19 cellular contexts compared by ENCODE assay signal in the genomic region with DNA sequence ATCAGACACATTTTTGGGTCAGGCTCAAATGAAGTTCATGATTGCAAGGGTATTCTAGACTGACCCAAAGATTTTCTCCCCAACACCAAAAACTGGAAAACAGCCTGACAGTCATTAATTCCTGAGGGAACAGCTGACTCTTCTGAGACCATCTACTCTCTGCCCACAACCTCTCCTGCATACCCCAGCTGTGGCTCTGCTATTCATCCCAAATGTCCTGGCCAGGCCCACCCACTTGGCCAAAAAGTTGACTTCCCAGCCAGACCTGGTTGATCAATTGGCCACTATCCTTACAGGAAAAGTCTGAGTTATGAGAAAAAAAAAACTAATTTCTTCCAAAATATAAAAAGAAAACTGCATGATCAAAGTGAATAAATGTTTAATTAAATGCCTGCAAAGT.
"Had no signal": no experiment of that assay in that cellular context is flagged by ENCODE, and none has a peak within 500 bp of the region (broad histone marks: within the 10 kb centered on the region; RNA-seq: fewer than 3 reads in every experiment).

No MANE protein-coding gene starts in this region.

- H3K79me2 ChIP-seq: hepatocyte had no signal

- H3K27me3 Mint-ChIP-seq: brain; naive thymus-derived CD8-positive, alpha-beta T cell; progenitor cell of endocrine pancreas; T-cell had no signal

- H3K27ac Mint-ChIP-seq: naive thymus-derived CD8-positive, alpha-beta T cell; progenitor cell of endocrine pancreas; T-cell; WTC11 had no signal

- H3K4me1 Mint-ChIP-seq: WTC11 had no signal

- H3K9me3 Mint-ChIP-seq: brain; immature natural killer cell; naive thymus-derived CD8-positive, alpha-beta T cell; T-cell; WTC11 had no signal

- H3K27ac ChIP-seq: hepatocyte, lower lobe of right lung had no signal

- H3K4me2 ChIP-seq: hepatocyte had no signal

- H2AFZ ChIP-seq: hepatocyte had no signal

- H3K4me3 ChIP-seq: hepatocyte, lower lobe of right lung had no signal

- H3K9me3 ChIP-seq: lower lobe of right lung had no signal

- H3K36me3 Mint-ChIP-seq: brain; immature natural killer cell; naive thymus-derived CD8-positive, alpha-beta T cell; T-cell; WTC11 had no signal

- H3K27me3 ChIP-seq: hepatocyte had no signal

- H3K4me3 Mint-ChIP-seq: activated CD8-positive, alpha-beta T cell treated with anti-CD3 and anti-CD28 coated beads, Interleukin-2, amount 10 ng/mL, durations not matched to agents 7 days and 5 days; brain; naive thymus-derived CD8-positive, alpha-beta T cell; T-cell; WTC11 had no signal

- H3K36me3 ChIP-seq: lower lobe of right lung had no signal

- DNase-seq: activated CD4-positive, alpha-beta T cell treated with anti-CD3 and anti-CD28 coated beads for 48 hours; activated CD8-positive, alpha-beta T cell treated with anti-CD3 and anti-CD28 coated beads, Interleukin-2, amount 10 ng/mL, durations not matched to agents 7 days and 5 days; activated naive CD4-positive, alpha-beta T cell treated with Interleukin-2 at 50 U/mL for 16 hours; anterior cingulate cortex; central memory CD4-positive, alpha-beta T cell; effector memory CD4-positive, alpha-beta T cell; foreskin melanocyte; immature natural killer cell; lower lobe of right lung; naive thymus-derived CD8-positive, alpha-beta T cell; retina; stimulated activated CD4-positive, alpha-beta T cell treated with anti-CD3 and anti-CD28 coated beads, Interleukin-4, amount 100 ng/mL, for 24 hours; stimulated activated naive CD8-positive, alpha-beta T cell treated with anti-CD3 and anti-CD28 coated beads, Interleukin-15, Interleukin-2, amounts not matched to agents 100 U/mL and 50 U/mL, for 24 hours; T-cell; T-helper 9 cell had no signal
